ENCODE assay signal across 10 cellular contexts in the genomic region with DNA sequence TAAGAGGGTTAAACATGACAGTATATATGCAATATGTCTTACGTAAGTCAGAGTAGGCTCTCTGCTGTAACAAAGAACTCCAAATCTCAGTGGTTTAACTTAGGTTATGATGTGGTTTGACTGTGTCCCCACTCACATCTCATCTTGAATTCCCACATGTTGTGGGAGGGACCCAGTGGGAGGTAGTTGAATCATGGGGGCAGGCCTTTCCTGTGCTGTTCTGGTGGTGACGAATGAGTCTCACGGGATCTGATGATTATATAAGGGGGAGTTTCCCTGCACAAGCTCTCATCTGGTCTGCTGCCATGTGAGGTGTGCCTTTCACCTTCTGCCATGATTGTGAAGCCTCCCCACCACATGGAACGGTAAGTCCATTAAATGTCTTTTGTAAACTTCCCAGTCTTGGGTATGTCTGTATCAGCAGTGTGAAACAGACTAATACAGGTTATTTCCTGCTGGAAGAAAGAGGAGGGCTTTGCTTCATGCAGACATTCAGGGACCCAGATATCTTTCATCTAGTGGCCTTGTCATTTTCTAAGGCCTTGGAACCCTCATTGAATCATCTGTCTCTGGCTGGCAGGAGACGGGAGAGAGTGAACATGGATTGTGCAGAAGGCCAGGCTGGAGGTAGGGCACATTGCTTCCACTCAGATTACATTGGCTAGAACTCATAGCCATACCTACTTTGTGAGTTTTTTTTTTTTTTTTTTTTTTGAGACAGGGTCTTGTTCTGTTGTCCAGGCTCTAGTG.
DNase-seq lines count a peak whose midpoint lies in the region; ATAC-seq lines count a peak whose summit lies in the region.
"Had no signal": no experiment of that assay in that cellular context is flagged by ENCODE, and none has a peak within 500 bp of the region (broad histone marks: within the 10 kb centered on the region; RNA-seq: fewer than 3 reads in every experiment).

No MANE protein-coding gene starts in this region.

- ATAC-seq in stimulated activated naive B cell treated with anti-CD40 and anti-IgM and Interleukin-4, amounts not matched to agents 10 μg/mL and 1 μg/mL and 100 μg/mL, for 72 hours (replicated peaks): peak; percentile 7 to 68
- ATAC-seq in HG02623 (IDR thresholded peaks at IDR 0.05; ENCODE audit: unreplicated experiment) (no peak), GM21529 (IDR thresholded peaks at IDR 0.05; ENCODE audit: unreplicated experiment) (no peak)

- peaks cover 5 to 6% of the 10 kb centered on the region in 2 donors for H3K9me3 Mint-ChIP-seq in stimulated activated naive B cell treated with anti-CD40 and anti-IgM and Interleukin-4, amounts not matched to agents 10 μg/mL and 1 μg/mL and 100 μg/mL, for 72 hours

- no peak overlapping the region for H3K4me3 Mint-ChIP-seq in stimulated activated naive B cell treated with anti-CD40 and anti-IgM and Interleukin-4, amounts not matched to agents 10 μg/mL and 1 μg/mL and 100 μg/mL, for 72 hours
- H3K4me3 Mint-ChIP-seq: B cell; T-helper 1 cell treated with Interleukin-12 subunit alpha and Interleukin-12 subunit beta and Interleukin-4 antibody, amounts not matched to agents 30 μg/mL and 1 μg/mL, for 36 hours had no signal

- no peaks in the 10 kb centered on the region for H3K27me3 Mint-ChIP-seq in stimulated activated naive B cell treated with anti-CD40 and anti-IgM and Interleukin-4, amounts not matched to agents 10 μg/mL and 1 μg/mL and 100 μg/mL, for 72 hours
- H3K27me3 Mint-ChIP-seq: B cell had no signal

- DNase-seq in activated T-cell treated with anti-CD3 and anti-CD28 coated beads for 24 hours (ENCODE audit: low read depth): peak; percentile 56
- no peak for DNase-seq in activated T-cell treated with anti-CD3 and anti-CD28 coated beads, Interleukin-2, amount 50 U/mL, for 1 hour
- peak; percentile 47 for DNase-seq in activated CD4-positive, CD25-positive, alpha-beta regulatory T cell treated with anti-CD3 and anti-CD28 coated beads, Interleukin-2, amount 50 U/mL, for 72 hours
- peak; percentile 59 for DNase-seq in fibroblast of peridontal ligament (ENCODE audit: extremely low read depth)
- DNase-seq in stimulated activated naive B cell treated with anti-CD40 and anti-IgM and Interleukin-4, amounts not matched to agents 10 μg/mL and 1 μg/mL and 100 μg/mL, for 72 hours: no peak
- no peak for DNase-seq in HPDE6-E6E7 (ENCODE audit: extremely low spot score)

- H3K4me1 Mint-ChIP-seq in stimulated activated naive B cell treated with anti-CD40 and anti-IgM and Interleukin-4, amounts not matched to agents 10 μg/mL and 1 μg/mL and 100 μg/mL, for 72 hours: peaks cover 5 to 26% of the 10 kb centered on the region in 2 donors

- peaks cover 8 to 19% of the 10 kb centered on the region in 2 donors for H3K36me3 Mint-ChIP-seq in stimulated activated naive B cell treated with anti-CD40 and anti-IgM and Interleukin-4, amounts not matched to agents 10 μg/mL and 1 μg/mL and 100 μg/mL, for 72 hours

- no peak overlapping the region for H3K27ac Mint-ChIP-seq in stimulated activated naive B cell treated with anti-CD40 and anti-IgM and Interleukin-4, amounts not matched to agents 10 μg/mL and 1 μg/mL and 100 μg/mL, for 72 hours
- H3K27ac Mint-ChIP-seq: B cell; T-helper 1 cell treated with Interleukin-12 subunit alpha and Interleukin-12 subunit beta and Interleukin-4 antibody, amounts not matched to agents 30 μg/mL and 1 μg/mL, for 36 hours had no signal

Comparison
In these comparisons a context has a peak if more than half of its experiments do, and no peak if none do; other contexts are left out.
1. DNase-seq: peak in activated T-cell treated with anti-CD3 and anti-CD28 coated beads for 24 hours (single experiment), activated CD4-positive, CD25-positive, alpha-beta regulatory T cell treated with anti-CD3 and anti-CD28 coated beads, Interleukin-2, amount 50 U/mL, for 72 hours (single experiment) and fibroblast of peridontal ligament (single experiment); none in activated T-cell treated with anti-CD3 and anti-CD28 coated beads, Interleukin-2, amount 50 U/mL, for 1 hour (single experiment), stimulated activated naive B cell treated with anti-CD40 and anti-IgM and Interleukin-4, amounts not matched to agents 10 μg/mL and 1 μg/mL and 100 μg/mL, for 72 hours (single experiment) and HPDE6-E6E7 (single experiment).
2. ATAC-seq: peak in stimulated activated naive B cell treated with anti-CD40 and anti-IgM and Interleukin-4, amounts not matched to agents 10 μg/mL and 1 μg/mL and 100 μg/mL, for 72 hours (2 of 2); none in HG02623 (single experiment) and GM21529 (single experiment).